Comparison of ENCODE assay signal across 10 cellular contexts in genomic region chr7:97786398-97786797, GRCh38. TPM values are rescaled to one million over a fixed set of nuclear protein-coding genes. Genes with fewer than 3 reads are reported as not detected.
"Had no signal": no experiment of that assay in that cellular context is flagged by ENCODE, and none has a peak within 500 bp of the region (broad histone marks: within the 10 kb centered on the region; RNA-seq: fewer than 3 reads in every experiment).

No MANE protein-coding gene starts in this region.

RNA-seq across cellular contexts. Expression of gene TAC1, which starts 54.5 kb away (rescaled TPM):
- total RNA-seq: OCI-LY7, PC-3, PC-9, Right ventricle myocardium inferior, Right ventricle myocardium superior, SJCRH30, SJSA1, SK-MEL-5, T-cell had no signal
- polyA plus RNA-seq: SK-N-SH had no signal
